33 cellular contexts compared by ENCODE assay signal in genomic region chr13:92913840-92914239, GRCh38.
"Had no signal": no experiment of that assay in that cellular context is flagged by ENCODE, and none has a peak within 500 bp of the region (broad histone marks: within the 10 kb centered on the region; RNA-seq: fewer than 3 reads in every experiment).

No MANE protein-coding gene starts in this region.

- H3K27me3 ChIP-seq: brain microvascular endothelial cell, esophagus muscularis mucosa, foreskin keratinocyte, gastrocnemius medialis, heart left ventricle had no signal

- H3K36me3 ChIP-seq: brain microvascular endothelial cell, esophagus muscularis mucosa, gastrocnemius medialis, heart left ventricle, WERI-Rb-1 had no signal

- DNase-seq: activated B cell treated with CpG ODN at 0.5 μM for 24 hours; activated CD4-positive, alpha-beta memory T cell treated with anti-CD3 and anti-CD28 coated beads for 36 hours; activated CD4-positive, alpha-beta T cell treated with anti-CD3 and anti-CD28 coated beads for 48 hours; activated CD8-positive, alpha-beta memory T cell treated with anti-CD3 and anti-CD28 coated beads, Interleukin-2, amount 10 ng/mL, durations not matched to agents 7 days and 5 days; activated CD8-positive, alpha-beta memory T cell treated with anti-CD3 and anti-CD28 coated beads, Interleukin-2, amount 50 U/mL, for 4 hours; activated CD8-positive, alpha-beta T cell treated with anti-CD3 and anti-CD28 coated beads, Interleukin-2, amount 10 ng/mL, durations not matched to agents 7 days and 5 days; activated effector memory CD4-positive, alpha-beta T cell treated with Interleukin-2 at 50 U/mL for 16 hours; activated gamma-delta T cell treated with Interleukin-2 at 50 U/mL for 16 hours; activated naive CD4-positive, alpha-beta T cell treated with anti-CD3 and anti-CD28 coated beads, Interleukin-2, amount 50 U/mL, for 16 hours; activated naive CD4-positive, alpha-beta T cell treated with Interleukin-2 at 50 U/mL for 16 hours; activated T-cell treated with anti-CD3 and anti-CD28 coated beads, Interleukin-2, amount 50 U/mL, for 1 hour; activated T-cell treated with anti-CD3 and anti-CD28 coated beads, Interleukin-2, amount 50 U/mL, for 72 hours; amniotic stem cell; anterior cingulate cortex; brain microvascular endothelial cell; cortex of kidney; dermis blood vessel endothelial cell; effector CD4-positive, alpha-beta T cell; effector memory CD8-positive, alpha-beta T cell; erythroblast; foreskin keratinocyte; gastrocnemius medialis; glutamatergic neuron; heart left ventricle; hypothalamus; T1000; WERI-Rb-1 had no signal

- H3K9me3 ChIP-seq: esophagus muscularis mucosa, gastrocnemius medialis, heart left ventricle had no signal

- H3K4me1 ChIP-seq: esophagus muscularis mucosa, foreskin keratinocyte, gastrocnemius medialis, heart left ventricle had no signal

- H3K4me3 Mint-ChIP-seq: activated B cell treated with CpG ODN at 0.5 μM for 24 hours; activated CD4-positive, alpha-beta memory T cell treated with anti-CD3 and anti-CD28 coated beads for 36 hours; activated CD8-positive, alpha-beta memory T cell treated with anti-CD3 and anti-CD28 coated beads, Interleukin-2, amount 10 ng/mL, durations not matched to agents 7 days and 5 days; activated CD8-positive, alpha-beta T cell treated with anti-CD3 and anti-CD28 coated beads, Interleukin-2, amount 10 ng/mL, durations not matched to agents 7 days and 5 days; activated naive CD8-positive, alpha-beta T cell; activated T-cell treated with anti-CD3 and anti-CD28 coated beads, Interleukin-2, amount 50 U/mL, for 72 hours; activated T-helper 17 cell treated with anti-CD3 and anti-CD28 coated beads, Interleukin-2, amount 50 U/mL, for 72 hours; central memory CD8-positive, alpha-beta T cell; effector memory CD8-positive, alpha-beta T cell; T-helper 2 cell treated with Interferon-gamma antibody and Interleukin-4, amounts not matched to agents 5 μg/mL and 100 μg/mL, for 36 hours had no signal

- H3K9me3 Mint-ChIP-seq: activated CD4-positive, alpha-beta memory T cell treated with anti-CD3 and anti-CD28 coated beads for 36 hours had no signal

- H3K4me3 ChIP-seq: esophagus muscularis mucosa, gastrocnemius medialis, heart left ventricle had no signal

- H3K27ac ChIP-seq: brain microvascular endothelial cell, esophagus muscularis mucosa, foreskin keratinocyte, gastrocnemius medialis, heart left ventricle, WERI-Rb-1 had no signal

- H3K4me1 Mint-ChIP-seq: activated B cell treated with CpG ODN at 0.5 μM for 24 hours; activated CD8-positive, alpha-beta memory T cell treated with anti-CD3 and anti-CD28 coated beads, Interleukin-2, amount 10 ng/mL, durations not matched to agents 7 days and 5 days; activated T-helper 17 cell treated with anti-CD3 and anti-CD28 coated beads, Interleukin-2, amount 50 U/mL, for 72 hours; central memory CD8-positive, alpha-beta T cell had no signal

- H3K27ac Mint-ChIP-seq: activated B cell treated with CpG ODN at 0.5 μM for 24 hours; activated CD4-positive, alpha-beta memory T cell treated with anti-CD3 and anti-CD28 coated beads for 36 hours; activated CD8-positive, alpha-beta memory T cell treated with anti-CD3 and anti-CD28 coated beads, Interleukin-2, amount 10 ng/mL, durations not matched to agents 7 days and 5 days; activated CD8-positive, alpha-beta T cell treated with anti-CD3 and anti-CD28 coated beads, Interleukin-2, amount 10 ng/mL, durations not matched to agents 7 days and 5 days; activated naive CD8-positive, alpha-beta T cell; activated T-cell treated with anti-CD3 and anti-CD28 coated beads, Interleukin-2, amount 50 U/mL, for 72 hours; activated T-helper 17 cell treated with anti-CD3 and anti-CD28 coated beads, Interleukin-2, amount 50 U/mL, for 72 hours; effector memory CD8-positive, alpha-beta T cell; T-helper 2 cell treated with Interferon-gamma antibody and Interleukin-4, amounts not matched to agents 5 μg/mL and 100 μg/mL, for 36 hours had no signal

- H3K27me3 Mint-ChIP-seq: activated B cell treated with CpG ODN at 0.5 μM for 24 hours; activated CD4-positive, alpha-beta memory T cell treated with anti-CD3 and anti-CD28 coated beads for 36 hours; activated CD8-positive, alpha-beta memory T cell treated with anti-CD3 and anti-CD28 coated beads, Interleukin-2, amount 10 ng/mL, durations not matched to agents 7 days and 5 days; activated naive CD8-positive, alpha-beta T cell; central memory CD8-positive, alpha-beta T cell; effector memory CD8-positive, alpha-beta T cell had no signal

- ATAC-seq: activated CD4-positive, CD25-positive, alpha-beta regulatory T cell treated with anti-CD3 and anti-CD28 coated beads, Interleukin-2, amount 50 U/mL, for 24 hours; activated CD8-positive, alpha-beta memory T cell treated with anti-CD3 and anti-CD28 coated beads, Interleukin-2, amount 10 ng/mL, durations not matched to agents 7 days and 5 days; activated CD8-positive, alpha-beta T cell treated with anti-CD3 and anti-CD28 coated beads, Interleukin-2, amount 10 ng/mL, durations not matched to agents 7 days and 5 days; activated T-cell treated with anti-CD3 and anti-CD28 coated beads, Interleukin-2, amount 50 U/mL, for 72 hours; activated T-helper 17 cell treated with anti-CD3 and anti-CD28 coated beads, Interleukin-2, amount 50 U/mL, for 72 hours; effector memory CD8-positive, alpha-beta T cell; foreskin keratinocyte; gastrocnemius medialis; heart left ventricle had no signal

- H3K36me3 Mint-ChIP-seq: activated CD4-positive, alpha-beta memory T cell treated with anti-CD3 and anti-CD28 coated beads for 36 hours; activated CD8-positive, alpha-beta memory T cell treated with anti-CD3 and anti-CD28 coated beads, Interleukin-2, amount 10 ng/mL, durations not matched to agents 7 days and 5 days; activated naive CD8-positive, alpha-beta T cell had no signal
